Comparison of ENCODE assay signal across 1 cellular context in genomic region chrX:47358387-47359065, GRCh38.
TF ChIP-seq lines count a peak whose summit lies in the region.

No MANE protein-coding gene starts in this region.

TF ChIP-seq in HepG2, 621 proteins besides CTCF, POLR2A, EP300 and RAD21 (continued from another document):
- TF ChIP-seq NR2F2 (IDR thresholded peaks at IDR 0.05; ENCODE audit: borderline replicate concordance, low read depth) (no peak), SIX1 (CRISPR knock-in tag; IDR thresholded peaks at IDR 0.05; ENCODE audit: borderline replicate concordance) (no peak), TOE1 (CRISPR knock-in tag; IDR thresholded peaks at IDR 0.05) (no peak)
